Comparison of ENCODE assay signal across 1 cellular context in genomic region chr5:44809215-44809955, GRCh38.
TF ChIP-seq lines count a peak whose summit lies in the region.

No MANE protein-coding gene starts in this region.

TF ChIP-seq in K562, 482 proteins besides CTCF, POLR2A, EP300 and RAD21 (continued from another document and continues in another):
- TF ChIP-seq CHD7 (IDR thresholded peaks at IDR 0.05; ENCODE audit: low read depth, low read length) (no peak), ZNF696 (CRISPR knock-in tag; conservative IDR thresholded peaks at IDR 0.05) (no peak), U2AF1 (optimal IDR thresholded peaks at IDR 0.05; ENCODE audit: low read depth, low read length) (no peak), L3MBTL2 (IDR thresholded peaks at IDR 0.05) (no peak), TAF7 (tag; IDR thresholded peaks at IDR 0.05) (no peak), RFX7 (CRISPR knock-in tag; IDR thresholded peaks at IDR 0.05) (no peak), ZNF134 (CRISPR knock-in tag; conservative IDR thresholded peaks at IDR 0.05) (no peak), REST (CRISPR knock-in tag; IDR thresholded peaks at IDR 0.05; ENCODE audit: low read depth) (peak; percentile 8; the same call in 1 of the 2 replicates), MEIS2 (IDR thresholded peaks at IDR 0.05; ENCODE audit: partially characterized antibody) (no peak), ZNF584 (CRISPR knock-in tag; IDR thresholded peaks at IDR 0.05; ENCODE audit: low read depth) (no peak), ZNF165 (CRISPR knock-in tag; IDR thresholded peaks at IDR 0.05; ENCODE audit: borderline replicate concordance) (no peak), JUND (IDR thresholded peaks at IDR 0.05; ENCODE audit: borderline replicate concordance, low read depth, low read length) (no peak), JUND (tag; IDR thresholded peaks at IDR 0.05; ENCODE audit: borderline replicate concordance, low read depth, low read length) (no peak), E2F6 (IDR thresholded peaks at IDR 0.05; ENCODE audit: borderline replicate concordance in 1 of 2, extremely low read depth in 1 of 2, insufficient read depth in 1 of 2, insufficient read length in 1 of 2, low read depth in 1 of 2, low read length in 1 of 2, poor library complexity in 1 of 2, severe bottlenecking in 1 of 2) (peak in 1 of 2 experiments; percentile 24), SFPQ (IDR thresholded peaks at IDR 0.05; ENCODE audit: low read depth, low read length) (no peak), TBL1XR1 (IDR thresholded peaks at IDR 0.05; ENCODE audit: low read length in 2 of 2) (no peak), POLR2G (IDR thresholded peaks at IDR 0.05; ENCODE audit: low read depth, low read length) (peak; percentile 75), NKRF (IDR thresholded peaks at IDR 0.05; ENCODE audit: borderline replicate concordance) (peak; percentile 7), HES1 (IDR thresholded peaks at IDR 0.05; ENCODE audit: low read depth) (no peak), TSC22D4 (tag; IDR thresholded peaks at IDR 0.05) (no peak), KLF6 (CRISPR knock-in tag; IDR thresholded peaks at IDR 0.05; ENCODE audit: borderline replicate concordance) (no peak), RBFOX2 (IDR thresholded peaks at IDR 0.05; ENCODE audit: low read depth, low read length) (peak; percentile 89), BRCA1 (IDR thresholded peaks at IDR 0.05) (no peak), BRCA1 (CRISPR knock-in tag; IDR thresholded peaks at IDR 0.05) (no peak), TAF9B (IDR thresholded peaks at IDR 0.05; ENCODE audit: partially characterized antibody) (no peak), ZNF133 (CRISPR knock-in tag; IDR thresholded peaks at IDR 0.05) (no peak), KDM2B (CRISPR knock-in tag; IDR thresholded peaks at IDR 0.05) (no peak), SIN3A (IDR thresholded peaks at IDR 0.05; ENCODE audit: borderline replicate concordance in 2 of 2, control insufficient read depth in 1 of 2, low read depth in 2 of 2, low read length in 2 of 2) (peak in 1 of 2 experiments; percentile 76; a peak in 2 of 4 replicates), PHF20 (IDR thresholded peaks at IDR 0.05; ENCODE audit: partially characterized antibody) (peak; percentile 41), SREBF1 (IDR thresholded peaks at IDR 0.05; ENCODE audit: borderline replicate concordance, low read depth, low read length) (no peak), ZBTB34 (CRISPR knock-in tag; IDR thresholded peaks at IDR 0.05) (no peak), SAP30 (IDR thresholded peaks at IDR 0.05; ENCODE audit: borderline replicate concordance, insufficient read depth, low read depth, low read length, poor library complexity, severe bottlenecking) (peak; percentile 65), FOXP1 (CRISPR knock-in tag; IDR thresholded peaks at IDR 0.05) (no peak), ZFX (CRISPR knock-in tag; IDR thresholded peaks at IDR 0.05) (peak; percentile 75), USF2 (CRISPR knock-in tag; IDR thresholded peaks at IDR 0.05) (peak; percentile 36; the same call in 1 of the 2 replicates), PCBP2 (IDR thresholded peaks at IDR 0.05; ENCODE audit: low read depth, low read length, poor library complexity, severe bottlenecking) (no peak), ZEB2 (IDR thresholded peaks at IDR 0.05) (no peak), NR4A1 (CRISPR knock-in tag; IDR thresholded peaks at IDR 0.05) (no peak), NR4A1 (tag; IDR thresholded peaks at IDR 0.05) (no peak)
